Comparison of ENCODE assay signal across 22 cellular contexts in the genomic region with DNA sequence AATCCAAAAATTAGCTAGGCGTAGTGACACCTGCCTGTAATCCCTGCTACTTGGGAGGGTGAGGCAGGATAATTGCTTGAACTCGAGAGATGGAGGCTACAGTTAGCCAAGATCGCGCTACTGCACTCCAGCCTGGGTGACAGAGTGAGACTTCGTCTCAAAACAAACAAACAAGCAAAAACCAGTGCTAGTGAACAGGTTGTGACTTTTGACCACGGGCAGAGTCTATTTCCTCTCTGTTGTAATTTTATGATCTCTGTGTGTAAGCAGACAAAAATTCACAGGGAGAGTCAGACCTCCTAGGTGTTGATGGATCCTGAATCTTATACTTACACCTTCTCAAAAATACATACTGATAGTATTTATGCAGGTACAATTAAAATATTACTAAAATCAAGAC.
A peak's percentile ranks its signal among the peaks of the same experiment; 100 is the strongest.
DNase-seq lines count a peak whose midpoint lies in the region; ATAC-seq, FAIRE-seq and TF ChIP-seq lines count a peak whose summit lies in the region.
"Had no signal": no experiment of that assay in that cellular context is flagged by ENCODE, and none has a peak within 500 bp of the region (broad histone marks: within the 10 kb centered on the region; RNA-seq: fewer than 3 reads in every experiment).

No MANE protein-coding gene starts in this region.

- H3K4me1 ChIP-seq in liver (ENCODE audit: control insufficient read depth in 4 of 4, insufficient read depth in 4 of 4, low read length in 3 of 4) (peaks cover 0 to 15% (median 1%) of the 10 kb centered on the region in 4 donors), HepG2 (ENCODE audit: insufficient read depth, low read length) (no peaks in the 10 kb centered on the region), small intestine (ENCODE audit: control insufficient read depth in 2 of 2, insufficient read depth in 1 of 2, low read depth in 1 of 2, low read length in 1 of 2) (no peaks in the 10 kb centered on the region)
- H3K4me1 ChIP-seq: BE2C had no signal

- no peak overlapping the region for H3K9ac ChIP-seq in liver (ENCODE audit: low read depth in 1 of 2, low read length in 2 of 2)
- H3K9ac ChIP-seq in HepG2 (ENCODE audit: insufficient read depth, low read depth, low read length), result no peak overlapping the region
- H3K9ac ChIP-seq: BLaER1 treated with 17β-estradiol and CSF1 and Interleukin-3, amounts not matched to agents 10 nM and 100 nM had no signal

- TF ChIP-seq RAD21 in liver (IDR thresholded peaks at IDR 0.05), result peak; percentile 38 to 45
- TF ChIP-seq RAD21 in HepG2 (CRISPR knock-in tag; IDR thresholded peaks at IDR 0.05), result no peak

- no peaks in the 10 kb centered on the region for H3K9me3 ChIP-seq in liver (ENCODE audit: control insufficient read depth in 4 of 4, low read length in 3 of 4)
- no peaks in the 10 kb centered on the region for H3K9me3 ChIP-seq in HepG2 (ENCODE audit: low read length)
- H3K9me3 ChIP-seq in small intestine (ENCODE audit: control insufficient read depth, low read depth), result no peaks in the 10 kb centered on the region
- H3K9me3 ChIP-seq: BE2C; BLaER1 treated with 17β-estradiol and CSF1 and Interleukin-3, amounts not matched to agents 10 nM and 100 nM had no signal

- FAIRE-seq in HepG2 (lab: Jason Lieb, UNC), result no peak
- FAIRE-seq in small intestine (lab: Jason Lieb, UNC), result no peak
- FAIRE-seq: G401.6, GM12892, GM19239 had no signal

- TF ChIP-seq EP300 in HepG2 (IDR thresholded peaks at IDR 0.05; ENCODE audit: low read depth in 2 of 2, low read length in 2 of 2) (no peak), HepG2 (CRISPR knock-in tag; IDR thresholded peaks at IDR 0.05; ENCODE audit: borderline replicate concordance) (no peak)

- H4K20me1 ChIP-seq in HepG2 (ENCODE audit: insufficient read depth, low read length), result no peaks in the 10 kb centered on the region
- H4K20me1 ChIP-seq: BLaER1 treated with 17β-estradiol and CSF1 and Interleukin-3, amounts not matched to agents 10 nM and 100 nM had no signal

- no peak overlapping the region for H2AFZ ChIP-seq in HepG2 (ENCODE audit: low read length)
- H2AFZ ChIP-seq: GM23338 had no signal

- in situ Hi-C loops in HepG2 (cut with HindIII; ENCODE audit: extremely low pct_ligation_motif_present, low pct_unique_long_range_greater_than_20kb), result no loop called here

- intact Hi-C loops in HepG2 (cut with micrococcal nuclease; ENCODE audit: unreplicated experiment), result no loop called here

- TF ChIP-seq CTCF in liver (IDR thresholded peaks at IDR 0.05; ENCODE audit: low read depth, low read length, missing input control), result no peak
- no peak for TF ChIP-seq CTCF in HepG2 (CRISPR knock-in tag; IDR thresholded peaks at IDR 0.05)
- no peak for TF ChIP-seq CTCF in VCaP (conservative IDR thresholded peaks at IDR 0.05)

- POLR2A ChIA-PET in HepG2 (lab: Yijun Ruan, JAX), result no interaction called here

- H3K4me2 ChIP-seq in HepG2 (ENCODE audit: low read depth, low read length), result no peak overlapping the region
- H3K4me2 ChIP-seq: BLaER1 treated with 17β-estradiol and CSF1 and Interleukin-3, amounts not matched to agents 10 nM and 100 nM; GM23338 had no signal

- H3K36me3 ChIP-seq in liver (ENCODE audit: control insufficient read depth in 4 of 4, insufficient read depth in 3 of 4, low read depth in 1 of 4, low read length in 3 of 4) (no peaks in the 10 kb centered on the region), HepG2 (replicated peaks in 1 of 2; ENCODE audit: control insufficient read depth in 1 of 2, insufficient read depth in 2 of 2, low read length in 2 of 2) (no peaks in the 10 kb centered on the region), small intestine (ENCODE audit: control insufficient read depth in 2 of 2, insufficient read depth in 2 of 2, low read length in 2 of 2) (no peaks in the 10 kb centered on the region)
- H3K36me3 ChIP-seq: BE2C; BLaER1 treated with 17β-estradiol and CSF1 and Interleukin-3, amounts not matched to agents 10 nM and 100 nM had no signal

- BruUV-seq in HepG2 (replicated peaks; lab: Mats Ljungman, UMichigan), result no TSS peak

- DNase-seq in HepG2 (ENCODE audit: low spot score) (no peak), left lobe of liver (ENCODE audit: low spot score) (peak; percentile 56), small intestine (peak; percentile 58), NCI-H526 treated with DMSO at 0.1 percent for 48 hours (lab: John Stamatoyannopoulos, UW) (no peak), GM19240 (ENCODE audit: insufficient read length, low spot score) (no peak), CD1c-positive myeloid dendritic cell (ENCODE audit: extremely low spot score) (no peak)
- DNase-seq: BE2C; Calu3; CD4-positive, alpha-beta memory T cell; COR-L47; DMS53; DMS79 treated with DMSO at 0.1 percent for 48 hours; H9 had no signal

- no peaks in the 10 kb centered on the region for H3K27me3 ChIP-seq in liver (ENCODE audit: control insufficient read depth in 4 of 4, insufficient read depth in 4 of 4, low read length in 3 of 4)
- H3K27me3 ChIP-seq in HepG2 (ENCODE audit: control insufficient read depth in 1 of 2, insufficient read depth in 2 of 2, low read length in 2 of 2), result no peaks in the 10 kb centered on the region
- no peaks in the 10 kb centered on the region for H3K27me3 ChIP-seq in small intestine (ENCODE audit: control insufficient read depth in 2 of 2, insufficient read depth in 2 of 2, low read length in 2 of 2)
- H3K27me3 ChIP-seq: BE2C; BLaER1 treated with 17β-estradiol and CSF1 and Interleukin-3, amounts not matched to agents 10 nM and 100 nM had no signal

- CTCF ChIA-PET in HepG2 (lab: Yijun Ruan, JAX; ENCODE audit: low intra/inter-chr PET ratio, low total read pairs), result no interaction called here

- H3K4me3 ChIP-seq in liver (ENCODE audit: low read depth in 1 of 3, low read length in 3 of 3) (no peak overlapping the region), HepG2 (replicated peaks in 1 of 3; ENCODE audit: insufficient read depth in 1 of 3, low read depth in 2 of 3, low read length in 3 of 3) (no peak overlapping the region), small intestine (ENCODE audit: low read depth in 1 of 2, low read length in 2 of 2) (no peak overlapping the region)
- H3K4me3 ChIP-seq: BLaER1 treated with 17β-estradiol and CSF1 and Interleukin-3, amounts not matched to agents 10 nM and 100 nM; GM23338 had no signal

- peak overlapping the region; percentile 19 to 58 for H3K27ac ChIP-seq in liver (ENCODE audit: low read depth in 1 of 2, low read length in 2 of 2)
- no peak overlapping the region for H3K27ac ChIP-seq in HepG2 (ENCODE audit: extremely low read length, insufficient read depth, low read length)
- H3K27ac ChIP-seq in VCaP, result peak overlapping the region; percentile 28
- H3K27ac ChIP-seq in small intestine (ENCODE audit: low read depth in 1 of 2, low read length in 1 of 2), result no peak overlapping the region
- H3K27ac ChIP-seq: 22Rv1; BLaER1 treated with 17β-estradiol and CSF1 and Interleukin-3, amounts not matched to agents 10 nM and 100 nM had no signal

- TF ChIP-seq POLR2A in HepG2 (IDR thresholded peaks at IDR 0.05; ENCODE audit: insufficient read depth in 1 of 2, low read depth in 2 of 2, low read length in 2 of 2), result no peak

- WGBS in liver, result 37% methylated on average over 6 of the region's 6 CpGs
- WGBS in HepG2 (ENCODE audit: low lambda C conversion rate), result 36% methylated on average over 6 of the region's 6 CpGs
- 29 to 64% (median 42%) methylated on average over 6 of the region's 6 CpGs for WGBS in small intestine, 3 donors

- no peak; the same call in 2 of the 3 replicates for ATAC-seq in HepG2
- peak; percentile 93 for ATAC-seq in left lobe of liver
- ATAC-seq: GM23338, HCT116 had no signal

- no peaks in the 10 kb centered on the region for H3K79me2 ChIP-seq in HepG2 (ENCODE audit: insufficient read depth, low read length)

TF ChIP-seq in liver, 16 proteins besides CTCF, POLR2A, EP300 and RAD21 (continues in another document):
- peak; percentile 69 to 78 for TF ChIP-seq RXRA (IDR thresholded peaks at IDR 0.05)
- peak; percentile 65 to 66 for TF ChIP-seq JUND (IDR thresholded peaks at IDR 0.05)
- TF ChIP-seq, protein P1, sequence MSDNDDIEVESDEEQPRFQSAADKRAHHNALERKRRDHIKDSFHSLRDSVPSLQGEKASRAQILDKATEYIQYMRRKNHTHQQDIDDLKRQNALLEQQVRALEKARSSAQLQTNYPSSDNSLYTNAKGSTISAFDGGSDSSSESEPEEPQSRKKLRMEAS (IDR thresholded peaks at IDR 0.05), result peak; percentile 60
- peak; percentile 46 for TF ChIP-seq YY1 (IDR thresholded peaks at IDR 0.05)
- TF ChIP-seq NR2F2 (IDR thresholded peaks at IDR 0.05), result no peak

TF ChIP-seq in HepG2, 621 proteins besides CTCF, POLR2A, EP300 and RAD21:
- no peak for TF ChIP-seq PRPF4 (IDR thresholded peaks at IDR 0.05; ENCODE audit: low read depth, low read length, poor library complexity, severe bottlenecking)
- TF ChIP-seq SOX13 (IDR thresholded peaks at IDR 0.05), result no peak
- TF ChIP-seq SOX13 (CRISPR knock-in tag; conservative IDR thresholded peaks at IDR 0.05 in 1 of 2, IDR thresholded peaks at IDR 0.05 in 1 of 2), result no peak
- TF ChIP-seq ZNF749 (CRISPR knock-in tag; IDR thresholded peaks at IDR 0.05; ENCODE audit: borderline replicate concordance), result no peak
- no peak for TF ChIP-seq ZFP36 (IDR thresholded peaks at IDR 0.05; ENCODE audit: borderline replicate concordance, low read depth, low read length, partially characterized antibody)
- no peak for TF ChIP-seq KMT2B (CRISPR knock-in tag; IDR thresholded peaks at IDR 0.05)
- TF ChIP-seq ZMYM4 (CRISPR knock-in tag; IDR thresholded peaks at IDR 0.05), result no peak
- TF ChIP-seq FOXK1 (CRISPR knock-in tag; IDR thresholded peaks at IDR 0.05; ENCODE audit: borderline replicate concordance, low read depth), result no peak
- TF ChIP-seq NRL (CRISPR knock-in tag; IDR thresholded peaks at IDR 0.05; ENCODE audit: borderline replicate concordance), result no peak
- TF ChIP-seq PHF20 (CRISPR knock-in tag; IDR thresholded peaks at IDR 0.05), result no peak
- no peak for TF ChIP-seq CREM (IDR thresholded peaks at IDR 0.05)
- no peak for TF ChIP-seq CREM (CRISPR knock-in tag; IDR thresholded peaks at IDR 0.05)
- no peak for TF ChIP-seq ZKSCAN8 (CRISPR knock-in tag; IDR thresholded peaks at IDR 0.05; ENCODE audit: borderline replicate concordance)
- no peak for TF ChIP-seq ZNF605 (CRISPR knock-in tag; IDR thresholded peaks at IDR 0.05)
- no peak for TF ChIP-seq HHEX (CRISPR knock-in tag; IDR thresholded peaks at IDR 0.05)
- no peak for TF ChIP-seq XBP1 (CRISPR knock-in tag; IDR thresholded peaks at IDR 0.05)
- no peak for TF ChIP-seq TCF12 (IDR thresholded peaks at IDR 0.05)
- TF ChIP-seq TCF12 (CRISPR knock-in tag; IDR thresholded peaks at IDR 0.05), result no peak
- TF ChIP-seq NFRKB (IDR thresholded peaks at IDR 0.05), result no peak
- TF ChIP-seq XRCC5 (optimal IDR thresholded peaks at IDR 0.05; ENCODE audit: low read length), result no peak
- TF ChIP-seq ISX (CRISPR knock-in tag; conservative IDR thresholded peaks at IDR 0.05), result no peak

Comparison
In these comparisons a context has a peak if more than half of its experiments do, and no peak if none do; other contexts are left out.
1. H3K27ac ChIP-seq: peak in liver (2 of 2) and VCaP (single experiment); none in HepG2 (single experiment) and small intestine (0 of 2).
2. DNase-seq: peak in left lobe of liver (single experiment) and small intestine (single experiment); none in HepG2 (single experiment), NCI-H526 treated with DMSO at 0.1 percent for 48 hours (single experiment), GM19240 (single experiment) and CD1c-positive myeloid dendritic cell (single experiment).